Comparison of ENCODE assay signal across 2 cellular contexts in genomic region chr15:48999314-48999713, GRCh38.
TF ChIP-seq lines count a peak whose summit lies in the region.

No MANE protein-coding gene starts in this region.

TF ChIP-seq in IMR-90, 13 proteins besides CTCF, POLR2A, EP300 and RAD21:
- no peak for TF ChIP-seq MAZ (IDR thresholded peaks at IDR 0.05; ENCODE audit: borderline replicate concordance, low read depth, low read length)
- peak; percentile 61; the same call in 1 of the 2 replicates for TF ChIP-seq CEBPB (IDR thresholded peaks at IDR 0.05; ENCODE audit: low read depth, low read length)
TF ChIP-seq in IMR-90: peak in this region for 1.

TF ChIP-seq in K562, 482 proteins besides CTCF, POLR2A, EP300 and RAD21:
- TF ChIP-seq ZNF609 (CRISPR knock-in tag; IDR thresholded peaks at IDR 0.05; ENCODE audit: borderline replicate concordance), result no peak
- no peak for TF ChIP-seq CEBPG (CRISPR knock-in tag; IDR thresholded peaks at IDR 0.05)
- TF ChIP-seq CEBPG (tag; conservative IDR thresholded peaks at IDR 0.05 in 1 of 2, IDR thresholded peaks at IDR 0.05 in 1 of 2), result peak; percentile 19 to 63; a peak in 2 of 4 replicates
- TF ChIP-seq CEBPB (tag; IDR thresholded peaks at IDR 0.05), result peak; percentile 75
- no peak for TF ChIP-seq NCOA4 (IDR thresholded peaks at IDR 0.05; ENCODE audit: partially characterized antibody)
